In genomic region chr1:235313931-235314678, GRCh38 we compare ENCODE assay signal across 9 cellular contexts. TPM values are rescaled to one million over a fixed set of nuclear protein-coding genes. Genes with fewer than 3 reads are reported as not detected.
DNase-seq lines count a peak whose midpoint lies in the region; ATAC-seq and TF ChIP-seq lines count a peak whose summit lies in the region.
"Had no signal": no experiment of that assay in that cellular context is flagged by ENCODE, and none has a peak within 500 bp of the region (broad histone marks: within the 10 kb centered on the region; RNA-seq: fewer than 3 reads in every experiment).

No MANE protein-coding gene starts in this region.

- H3K4me1 ChIP-seq in ACC112 (ENCODE audit: control insufficient read depth, insufficient read depth, low read length, unreplicated experiment) (peaks cover 26% of the 10 kb centered on the region), HEK293 (ENCODE audit: control insufficient read depth, insufficient read depth, low read length) (peaks cover 13% of the 10 kb centered on the region; the same call in 1 of the 2 replicates), hepatocyte (ENCODE audit: insufficient read depth) (peaks cover 13% of the 10 kb centered on the region)

- H3K4me1 Mint-ChIP-seq in activated naive CD8-positive, alpha-beta T cell treated with anti-CD3 and anti-CD28 coated beads for 36 hours, result peaks cover 56% of the 10 kb centered on the region

- intact Hi-C loops in lower leg skin (cut with DNase I; ENCODE audit: low total_unique reads), result no loop called here

- H3K36me3 ChIP-seq in ACC112 (ENCODE audit: insufficient read depth, low read length), result no peaks in the 10 kb centered on the region
- H3K36me3 ChIP-seq in HEK293 (ENCODE audit: control insufficient read depth in 2 of 2, insufficient read depth in 1 of 2, low read length in 2 of 2), result peaks cover 18% of the 10 kb centered on the region in 2 experiments; a peak in 2 of 3 replicates
- no peaks in the 10 kb centered on the region for H3K36me3 ChIP-seq in hepatocyte (replicated peaks; ENCODE audit: insufficient read depth, low read depth)

- peaks cover 20% of the 10 kb centered on the region for H3K36me3 Mint-ChIP-seq in activated naive CD8-positive, alpha-beta T cell treated with anti-CD3 and anti-CD28 coated beads for 36 hours

- 70% methylated on average over 4 of the region's 4 CpGs for WGBS in hepatocyte (ENCODE audit: low lambda C conversion rate, missing lambda C conversion rate)
- WGBS in lower leg skin, 2 donors, result 27 to 37% methylated on average over 4 of the region's 4 CpGs

- H3K27me3 Mint-ChIP-seq in activated naive CD8-positive, alpha-beta T cell treated with anti-CD3 and anti-CD28 coated beads for 36 hours, result no peaks in the 10 kb centered on the region

- DNase-seq in activated naive CD8-positive, alpha-beta T cell treated with anti-CD3 and anti-CD28 coated beads for 36 hours, result no peak
- no peak for DNase-seq in hepatocyte (ENCODE audit: low spot score)
- no peak for DNase-seq in CD1c-positive myeloid dendritic cell (ENCODE audit: extremely low spot score)
- DNase-seq in lower leg skin (ENCODE audit: low spot score in 2 of 2), result no peak
- DNase-seq: NCI-H2029 had no signal

- H3K27ac Mint-ChIP-seq in activated naive CD8-positive, alpha-beta T cell treated with anti-CD3 and anti-CD28 coated beads for 36 hours, result peak overlapping the region; percentile 80

- POLR2A ChIA-PET in HEK293 (lab: Yijun Ruan, JAX), result interaction anchor here (1.1 to 3.3 kb wide), 2 partner anchors 11 to 14 kb away, joined by 3 to 12 read pairs; partner anchors contain the start of genes ARID4B and GGPS1

- H3K4me3 ChIP-seq in ACC112 (ENCODE audit: low read depth, low read length) (peak overlapping the region; percentile 62), HEK293 (ENCODE audit: low read depth, low read length) (no peak overlapping the region), hepatocyte (no peak overlapping the region), lower leg skin (ENCODE audit: low read depth, poor library complexity, severe bottlenecking) (no peak overlapping the region)

- no peak for TF ChIP-seq POLR2A in lower leg skin (IDR thresholded peaks at IDR 0.05)

- peak overlapping the region; percentile 24 for H3K4me3 Mint-ChIP-seq in activated naive CD8-positive, alpha-beta T cell treated with anti-CD3 and anti-CD28 coated beads for 36 hours

- no peaks in the 10 kb centered on the region for H3K9me3 ChIP-seq in HEK293 (ENCODE audit: control insufficient read depth, insufficient read depth, low read depth, low read length)
- no peaks in the 10 kb centered on the region for H3K9me3 ChIP-seq in hepatocyte (ENCODE audit: low read depth)

- H3K4me2 ChIP-seq in hepatocyte, result peak overlapping the region; percentile 59

- H2AFZ ChIP-seq in ACC112 (ENCODE audit: low read length, unreplicated experiment) (no peak overlapping the region), hepatocyte (no peak overlapping the region)

- ATAC-seq in GM18867 (IDR thresholded peaks at IDR 0.05; ENCODE audit: unreplicated experiment) (no peak), GM21360 (IDR thresholded peaks at IDR 0.05; ENCODE audit: unreplicated experiment) (no peak)

- CTCF ChIA-PET in HEK293 (lab: Yijun Ruan, JAX), result interaction anchor here (0.5 to 1.4 kb wide), 6 partner anchors 20 to 1217 kb away, joined by 3 to 6 read pairs (median 3); no protein-coding TSS in a partner anchor

- H3K27me3 ChIP-seq in ACC112 (ENCODE audit: insufficient read depth, low read length) (no peaks in the 10 kb centered on the region), hepatocyte (no peaks in the 10 kb centered on the region)

- TF ChIP-seq CTCF in HEK293 (tag by site-specific recombination; IDR thresholded peaks at IDR 0.05) (no peak), hepatocyte (IDR thresholded peaks at IDR 0.05; ENCODE audit: poor library complexity) (no peak), lower leg skin (IDR thresholded peaks at IDR 0.05) (no peak)

- no peaks in the 10 kb centered on the region for H3K9me3 Mint-ChIP-seq in activated naive CD8-positive, alpha-beta T cell treated with anti-CD3 and anti-CD28 coated beads for 36 hours

- H3K79me2 ChIP-seq in ACC112 (ENCODE audit: control insufficient read depth, insufficient read depth, low read length, unreplicated experiment), result peaks cover 81% of the 10 kb centered on the region
- H3K79me2 ChIP-seq in hepatocyte, result peaks cover 92% of the 10 kb centered on the region

- peak overlapping the region; percentile 19; the same call in 1 of the 2 replicates for H3K27ac ChIP-seq in ACC112 (ENCODE audit: low read depth, low read length)
- no peak overlapping the region for H3K27ac ChIP-seq in HEK293 (ENCODE audit: extremely low read depth, low read depth, low read length)
- H3K27ac ChIP-seq in hepatocyte, result peak overlapping the region; percentile 17

- no peaks in the 10 kb centered on the region for H3K9me2 ChIP-seq in hepatocyte (replicated peaks; ENCODE audit: insufficient read depth)

- H4K20me1 ChIP-seq in hepatocyte (ENCODE audit: insufficient read depth, poor library complexity, severe bottlenecking), result peaks cover 92% of the 10 kb centered on the region

TF ChIP-seq in HEK293, 187 proteins besides CTCF, POLR2A, EP300 and RAD21 (continues in another document):
- TF ChIP-seq ZNF830 (tag by site-specific recombination; IDR thresholded peaks at IDR 0.05; ENCODE audit: low read depth), result no peak
- no peak for TF ChIP-seq ZNF585B (tag by site-specific recombination; IDR thresholded peaks at IDR 0.05)
- TF ChIP-seq ZBTB1 (tag by site-specific recombination; IDR thresholded peaks at IDR 0.05), result no peak
- TF ChIP-seq, protein P1, sequence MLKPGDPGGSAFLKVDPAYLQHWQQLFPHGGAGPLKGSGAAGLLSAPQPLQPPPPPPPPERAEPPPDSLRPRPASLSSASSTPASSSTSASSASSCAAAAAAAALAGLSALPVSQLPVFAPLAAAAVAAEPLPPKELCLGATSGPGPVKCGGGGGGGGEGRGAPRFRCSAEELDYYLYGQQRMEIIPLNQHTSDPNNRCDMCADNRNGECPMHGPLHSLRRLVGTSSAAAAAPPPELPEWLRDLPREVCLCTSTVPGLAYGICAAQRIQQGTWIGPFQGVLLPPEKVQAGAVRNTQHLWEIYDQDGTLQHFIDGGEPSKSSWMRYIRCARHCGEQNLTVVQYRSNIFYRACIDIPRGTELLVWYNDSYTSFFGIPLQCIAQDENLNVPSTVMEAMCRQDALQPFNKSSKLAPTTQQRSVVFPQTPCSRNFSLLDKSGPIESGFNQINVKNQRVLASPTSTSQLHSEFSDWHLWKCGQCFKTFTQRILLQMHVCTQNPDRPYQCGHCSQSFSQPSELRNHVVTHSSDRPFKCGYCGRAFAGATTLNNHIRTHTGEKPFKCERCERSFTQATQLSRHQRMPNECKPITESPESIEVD (tag by site-specific recombination; IDR thresholded peaks at IDR 0.05), result peak; percentile 93
- TF ChIP-seq SP7 (tag by site-specific recombination; IDR thresholded peaks at IDR 0.05), result no peak
- no peak for TF ChIP-seq ZNF426 (tag by site-specific recombination; IDR thresholded peaks at IDR 0.05)
- no peak for TF ChIP-seq IKZF3 (tag by site-specific recombination; IDR thresholded peaks at IDR 0.05)
- no peak for TF ChIP-seq ZBTB44 (tag by site-specific recombination; IDR thresholded peaks at IDR 0.05)
- no peak for TF ChIP-seq ZNF121 (tag by site-specific recombination; IDR thresholded peaks at IDR 0.05)
- TF ChIP-seq, protein P2, sequence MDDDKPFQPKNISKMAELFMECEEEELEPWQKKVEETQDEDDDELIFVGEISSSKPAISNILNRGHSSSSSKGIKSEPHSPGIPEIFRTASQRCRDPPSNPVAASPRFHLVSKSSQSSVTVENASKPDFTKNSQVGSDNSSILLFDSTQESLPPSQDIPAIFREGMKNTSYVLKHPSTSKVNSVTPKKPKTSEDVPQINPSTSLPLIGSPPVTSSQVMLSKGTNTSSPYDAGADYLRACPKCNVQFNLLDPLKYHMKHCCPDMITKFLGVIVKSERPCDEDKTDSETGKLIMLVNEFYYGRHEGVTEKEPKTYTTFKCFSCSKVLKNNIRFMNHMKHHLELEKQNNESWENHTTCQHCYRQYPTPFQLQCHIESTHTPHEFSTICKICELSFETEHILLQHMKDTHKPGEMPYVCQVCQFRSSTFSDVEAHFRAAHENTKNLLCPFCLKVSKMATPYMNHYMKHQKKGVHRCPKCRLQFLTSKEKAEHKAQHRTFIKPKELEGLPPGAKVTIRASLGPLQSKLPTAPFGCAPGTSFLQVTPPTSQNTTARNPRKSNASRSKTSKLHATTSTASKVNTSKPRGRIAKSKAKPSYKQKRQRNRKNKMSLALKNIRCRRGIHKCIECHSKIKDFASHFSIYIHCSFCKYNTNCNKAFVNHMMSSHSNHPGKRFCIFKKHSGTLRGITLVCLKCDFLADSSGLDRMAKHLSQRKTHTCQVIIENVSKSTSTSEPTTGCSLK (tag by site-specific recombination; IDR thresholded peaks at IDR 0.05), result no peak
- no peak for TF ChIP-seq KLF1 (tag by site-specific recombination; IDR thresholded peaks at IDR 0.05)
- TF ChIP-seq ZNF776 (tag by site-specific recombination; IDR thresholded peaks at IDR 0.05; ENCODE audit: borderline replicate concordance), result no peak
- TF ChIP-seq ZBTB17 (tag by site-specific recombination; IDR thresholded peaks at IDR 0.05), result no peak

RNA-seq across cellular contexts. Expression of gene ARID4B, which starts 13.9 kb away (rescaled TPM):
- total RNA-seq in activated naive CD8-positive, alpha-beta T cell treated with anti-CD3 and anti-CD28 coated beads for 36 hours, result 10 to 100 TPM; 30.1 to 30.6 TPM
- 35.0 and 44.7 TPM in 2 replicates for total RNA-seq in hepatocyte
- 29.4 and 45.2 TPM in 2 replicates for polyA plus RNA-seq in hepatocyte
- total RNA-seq in lower leg skin, result 10 to 100 TPM; 23.6 to 37.9 (median 33.0) TPM

RNA-seq across cellular contexts. Expression of gene GGPS1, which starts 14.3 kb away (rescaled TPM):
- total RNA-seq in activated naive CD8-positive, alpha-beta T cell treated with anti-CD3 and anti-CD28 coated beads for 36 hours, result 10 to 100 TPM; 29.4 to 29.5 TPM
- total RNA-seq in hepatocyte, result 32.6 and 40.6 TPM in 2 replicates
- 36.3 and 40.6 TPM in 2 replicates for polyA plus RNA-seq in hepatocyte
- 10 to 100 TPM; 21.7 to 32.5 (median 28.9) TPM for total RNA-seq in lower leg skin

RNA-seq across cellular contexts. Expression of gene TBCE, which starts 53.1 kb away (rescaled TPM):
- total RNA-seq in activated naive CD8-positive, alpha-beta T cell treated with anti-CD3 and anti-CD28 coated beads for 36 hours, result 10 to 100 TPM; 23.3 to 25.4 TPM
- 17.4 and 21.5 TPM in 2 replicates for total RNA-seq in hepatocyte
- polyA plus RNA-seq in hepatocyte, result 42.4 and 43.9 TPM in 2 replicates
- 10 to 100 TPM; 12.0 to 35.8 (median 17.0) TPM for total RNA-seq in lower leg skin
